1 cellular context compared by ENCODE assay signal in genomic region chr15:69806287-69806915, GRCh38.
TF ChIP-seq lines count a peak whose summit lies in the region.

No MANE protein-coding gene starts in this region.

TF ChIP-seq in H1, 55 proteins besides CTCF, POLR2A, EP300 and RAD21:
- TF ChIP-seq TAF7 (optimal IDR thresholded peaks at IDR 0.05; ENCODE audit: borderline replicate concordance, low read depth, low read length): no peak
- no peak for TF ChIP-seq GABPA (IDR thresholded peaks at IDR 0.05; ENCODE audit: borderline replicate concordance, insufficient read depth, low read length)
- no peak for TF ChIP-seq USF2 (IDR thresholded peaks at IDR 0.05; ENCODE audit: low read length)
- no peak for TF ChIP-seq CTBP2 (IDR thresholded peaks at IDR 0.05; ENCODE audit: borderline replicate concordance, insufficient read depth, insufficient read length, low read length)
- no peak for TF ChIP-seq EGR1 (IDR thresholded peaks at IDR 0.05; ENCODE audit: borderline replicate concordance, low read depth, low read length)
- TF ChIP-seq RXRA (IDR thresholded peaks at IDR 0.05; ENCODE audit: insufficient read depth, low read depth, low read length): no peak
- no peak for TF ChIP-seq NRF1 (IDR thresholded peaks at IDR 0.05; ENCODE audit: low read depth, low read length)
- TF ChIP-seq CHD7 (IDR thresholded peaks at IDR 0.05; ENCODE audit: insufficient replicate concordance, low read length): no peak
